Comparison of ENCODE assay signal across 9 cellular contexts in the genomic region with DNA sequence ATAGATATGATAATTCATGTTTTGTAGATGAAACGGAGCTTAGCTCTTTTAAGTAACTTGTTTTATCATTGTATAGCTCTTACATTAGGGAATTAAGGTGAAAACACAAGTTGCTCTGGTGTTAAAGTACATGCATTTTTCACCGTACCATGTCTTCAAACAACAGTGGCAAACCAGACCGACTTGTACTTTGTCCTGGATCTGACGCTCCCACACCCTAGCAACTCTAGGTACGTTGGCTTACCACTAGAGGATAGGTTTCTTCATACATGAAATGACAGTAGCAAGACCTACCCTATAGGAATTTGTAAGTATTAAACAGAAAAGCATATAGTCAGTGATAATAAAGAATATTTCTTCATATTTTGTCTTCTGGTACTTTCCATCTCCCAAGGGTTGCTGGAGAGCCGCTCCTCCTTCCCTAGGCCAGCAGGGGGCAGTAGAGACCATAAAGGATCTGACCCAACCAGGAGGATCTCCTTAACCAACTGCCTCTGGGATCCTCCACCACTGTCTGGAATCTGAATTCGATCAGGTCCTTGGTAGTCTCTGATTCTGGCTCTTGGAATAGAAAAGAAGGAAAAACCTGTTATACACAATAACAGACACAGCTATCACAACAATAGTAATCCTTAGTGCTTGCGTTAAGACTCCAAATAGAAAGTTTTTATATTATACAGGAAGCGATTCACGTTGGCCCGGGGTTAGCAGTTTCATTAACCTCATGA.
DNase-seq lines count a peak whose midpoint lies in the region; ATAC-seq, FAIRE-seq and TF ChIP-seq lines count a peak whose summit lies in the region.
"Had no signal": no experiment of that assay in that cellular context is flagged by ENCODE, and none has a peak within 500 bp of the region (broad histone marks: within the 10 kb centered on the region; RNA-seq: fewer than 3 reads in every experiment).

No MANE protein-coding gene starts in this region.

- peak; percentile 74 for ATAC-seq in HG03039 (IDR thresholded peaks at IDR 0.05; ENCODE audit: unreplicated experiment)
- ATAC-seq: naive thymus-derived CD8-positive, alpha-beta T cell had no signal

- TF ChIP-seq CTCF in AG04450 (IDR thresholded peaks at IDR 0.05; ENCODE audit: low read depth, low read length) = peak; percentile 78
- TF ChIP-seq CTCF in fibroblast of villous mesenchyme (IDR thresholded peaks at IDR 0.05; ENCODE audit: insufficient read depth, low read depth, low read length) = peak; percentile 68
- peak; percentile 72 for TF ChIP-seq CTCF in osteocyte (IDR thresholded peaks at IDR 0.05)

- DNase-seq in AG04450 (ENCODE audit: low read depth, low spot score) (peak; percentile 1), GM12892 (ENCODE audit: insufficient read length) (peak; percentile 32), NCI-H226 (peak; percentile 32), fibroblast of villous mesenchyme (ENCODE audit: low read depth) (peak; percentile 29), osteocyte (ENCODE audit: extremely low spot score, unreplicated experiment) (no peak), posterior vena cava (ENCODE audit: low spot score) (no peak)
- DNase-seq in activated CD4-positive, alpha-beta memory T cell treated with anti-CD3 and anti-CD28 coated beads for 36 hours = peak; percentile 59

- no peaks in the 10 kb centered on the region for H3K36me3 Mint-ChIP-seq in activated CD4-positive, alpha-beta memory T cell treated with anti-CD3 and anti-CD28 coated beads for 36 hours
- H3K36me3 Mint-ChIP-seq in osteocyte (ENCODE audit: unreplicated experiment) = no peaks in the 10 kb centered on the region

- H3K27me3 Mint-ChIP-seq in activated CD4-positive, alpha-beta memory T cell treated with anti-CD3 and anti-CD28 coated beads for 36 hours = peaks cover 3% of the 10 kb centered on the region
- H3K27me3 Mint-ChIP-seq in osteocyte (ENCODE audit: unreplicated experiment) = no peaks in the 10 kb centered on the region

- no peak for FAIRE-seq in GM12892 (lab: Jason Lieb, UNC)

- H3K4me3 ChIP-seq in AG04450 (ENCODE audit: low read depth, low read length) = no peak overlapping the region
- H3K4me3 ChIP-seq in fibroblast of villous mesenchyme (ENCODE audit: low read depth, low read length) = no peak overlapping the region

- no peaks in the 10 kb centered on the region for H3K9me3 ChIP-seq in AG04450 (ENCODE audit: control insufficient read depth, insufficient read depth, low read length)

- intact Hi-C loops in activated CD4-positive, alpha-beta memory T cell treated with anti-CD3 and anti-CD28 coated beads for 36 hours (cut with micrococcal nuclease) = loop anchor here (1.0 kb wide), 1 partner anchor 597 kb away; no protein-coding TSS in a partner anchor
- intact Hi-C loops in posterior vena cava (cut with DNase I) = no loop called here

- no peak overlapping the region for H3K27ac Mint-ChIP-seq in activated CD4-positive, alpha-beta memory T cell treated with anti-CD3 and anti-CD28 coated beads for 36 hours
- H3K27ac Mint-ChIP-seq in osteocyte (ENCODE audit: unreplicated experiment) = no peak overlapping the region
- H3K27ac Mint-ChIP-seq: naive thymus-derived CD8-positive, alpha-beta T cell had no signal

- CTCF ChIA-PET in AG04450 (lab: Charles Lee) = interaction anchor here (0.7 to 4.3 kb wide), 12 partner anchors 9 to 674 kb away, joined by 3 to 42 read pairs (median 3); no protein-coding TSS in a partner anchor
- CTCF ChIA-PET in activated CD4-positive, alpha-beta memory T cell treated with anti-CD3 and anti-CD28 coated beads for 36 hours (lab: Charles Lee) = interaction anchor here (0.9 to 2.5 kb wide), 5 partner anchors 10 to 597 kb away, joined by 4 to 21 read pairs (median 4); no protein-coding TSS in a partner anchor

- TF ChIP-seq POLR2A in GM12892 (IDR thresholded peaks at IDR 0.05; ENCODE audit: low read depth, low read length) = no peak

- H3K27me3 ChIP-seq in AG04450 (ENCODE audit: control insufficient read depth, insufficient read depth, low read length) = no peaks in the 10 kb centered on the region

- no peak overlapping the region for H3K4me3 Mint-ChIP-seq in activated CD4-positive, alpha-beta memory T cell treated with anti-CD3 and anti-CD28 coated beads for 36 hours
- no peak overlapping the region for H3K4me3 Mint-ChIP-seq in osteocyte (ENCODE audit: unreplicated experiment)
- H3K4me3 Mint-ChIP-seq: naive thymus-derived CD8-positive, alpha-beta T cell had no signal

- POLR2A ChIA-PET in AG04450 (lab: Yijun Ruan, JAX) = no interaction called here
- POLR2A ChIA-PET in activated CD4-positive, alpha-beta memory T cell treated with anti-CD3 and anti-CD28 coated beads for 36 hours (lab: Charles Lee) = no interaction called here

- peaks cover 2% of the 10 kb centered on the region for H3K9me3 Mint-ChIP-seq in activated CD4-positive, alpha-beta memory T cell treated with anti-CD3 and anti-CD28 coated beads for 36 hours
- H3K9me3 Mint-ChIP-seq in osteocyte (ENCODE audit: unreplicated experiment) = no peaks in the 10 kb centered on the region

- no peaks in the 10 kb centered on the region for H3K4me1 Mint-ChIP-seq in activated CD4-positive, alpha-beta memory T cell treated with anti-CD3 and anti-CD28 coated beads for 36 hours (ENCODE audit: low read depth)
- no peaks in the 10 kb centered on the region for H3K4me1 Mint-ChIP-seq in osteocyte (ENCODE audit: unreplicated experiment)
- H3K4me1 Mint-ChIP-seq: naive thymus-derived CD8-positive, alpha-beta T cell had no signal

- no peak overlapping the region for H3K27ac ChIP-seq in AG04450 (ENCODE audit: low read depth, low read length)

Comparison
In these comparisons a context has a peak if more than half of its experiments do, and no peak if none do; other contexts are left out.
1. DNase-seq: peak in AG04450 (single experiment), GM12892 (single experiment), NCI-H226 (single experiment), activated CD4-positive, alpha-beta memory T cell treated with anti-CD3 and anti-CD28 coated beads for 36 hours (single experiment) and fibroblast of villous mesenchyme (single experiment); none in osteocyte (single experiment) and posterior vena cava (single experiment).
2. Peak in every context shown above with its lines, with median percentiles within 50 percentile points of each other: CTCF ChIP-seq.